ENCODE assay signal across 8 cellular contexts in genomic region chrX:23644744-23645143, GRCh38.
"Had no signal": no experiment of that assay in that cellular context is flagged by ENCODE, and none has a peak within 500 bp of the region (broad histone marks: within the 10 kb centered on the region; RNA-seq: fewer than 3 reads in every experiment).

No MANE protein-coding gene starts in this region.

- ATAC-seq: HCT116, HepG2 had no signal

- H3K27ac ChIP-seq: GM23248, HL-60 had no signal

- H3K36me3 ChIP-seq: HAP-1 had no signal

- H3K4me1 ChIP-seq: HAP-1 had no signal

- H3K4me3 ChIP-seq: GM23248, HAP-1 had no signal

- DNase-seq: GM23248, GOT3, H7, HFFc6 had no signal
